Comparison of ENCODE assay signal across 9 cellular contexts in genomic region chr12:80494836-80495235, GRCh38. TPM values are rescaled to one million over a fixed set of nuclear protein-coding genes. Genes with fewer than 3 reads are reported as not detected.
"Had no signal": no experiment of that assay in that cellular context is flagged by ENCODE, and none has a peak within 500 bp of the region (broad histone marks: within the 10 kb centered on the region; RNA-seq: fewer than 3 reads in every experiment).

No MANE protein-coding gene starts in this region.

- FAIRE-seq: HepG2 had no signal

- H3K4me3 ChIP-seq: GM23338, HAP-1 had no signal

- H2AFZ ChIP-seq: GM23338 had no signal

- H3K27ac ChIP-seq: HL-60 had no signal

- ATAC-seq: GM23338, HCT116, HepG2 had no signal

- H3K36me3 ChIP-seq: HAP-1 had no signal

- DNase-seq: H7, HFFc6 had no signal

- H3K9me3 ChIP-seq: HAP-1 had no signal

- H3K4me1 ChIP-seq: HAP-1 had no signal

- H3K4me2 ChIP-seq: GM23338 had no signal

RNA-seq across cellular contexts. Expression of gene PTPRQ, which starts 50.8 kb away (rescaled TPM):
- total RNA-seq: GM23338, HepG2, HT1080 had no signal
- polyA plus RNA-seq: GM23338, HepG2, IgD-negative memory B cell had no signal
